Comparison of ENCODE assay signal across 9 cellular contexts in the genomic region with DNA sequence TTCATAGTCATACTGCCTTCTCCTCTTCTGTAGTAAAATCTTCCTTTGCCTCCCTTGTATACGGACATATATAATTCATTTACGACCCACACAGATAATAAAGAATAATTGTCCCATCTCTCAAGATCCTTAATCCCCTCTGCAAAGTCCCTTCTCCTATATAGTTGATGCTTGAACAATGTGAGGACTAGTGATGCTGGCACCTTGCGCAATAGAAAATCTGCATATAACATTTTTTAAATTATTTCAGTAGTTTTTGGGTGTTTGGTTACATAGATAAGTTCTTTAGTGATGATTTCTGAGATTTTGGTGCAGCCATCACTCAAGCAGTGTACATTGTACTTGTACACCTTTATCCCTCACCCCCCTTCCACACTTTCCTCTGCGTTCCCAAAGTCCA. TPM values are rescaled to one million over a fixed set of nuclear protein-coding genes. Genes with fewer than 3 reads are reported as not detected.
"Had no signal": no experiment of that assay in that cellular context is flagged by ENCODE, and none has a peak within 500 bp of the region (broad histone marks: within the 10 kb centered on the region; RNA-seq: fewer than 3 reads in every experiment).

No MANE protein-coding gene starts in this region.

- DNase-seq: H7, HFFc6, KBM-7 had no signal

- H3K4me3 ChIP-seq: GM23338, HAP-1 had no signal

- H3K4me3 Mint-ChIP-seq: GM23338, HFFc6, IgD-negative memory B cell had no signal

- H3K9ac ChIP-seq: KMS-11 had no signal

- H3K4me1 Mint-ChIP-seq: GM23338, IgD-negative memory B cell had no signal

- H3K4me1 ChIP-seq: HAP-1 had no signal

- H2AFZ ChIP-seq: GM23338 had no signal

- H3K27ac Mint-ChIP-seq: GM23338, HFFc6, IgD-negative memory B cell had no signal

- ATAC-seq: GM23338, HCT116 had no signal

- H3K36me3 ChIP-seq: HAP-1 had no signal

- H3K36me3 Mint-ChIP-seq: IgD-negative memory B cell had no signal

- H3K4me2 ChIP-seq: GM23338, KMS-11 had no signal

- H3K27ac ChIP-seq: HL-60, KMS-11 had no signal

- H3K27me3 Mint-ChIP-seq: IgD-negative memory B cell had no signal

- H3K9me3 ChIP-seq: HAP-1 had no signal

- H3K9me3 Mint-ChIP-seq: GM23338, HFFc6 had no signal

RNA-seq across cellular contexts. Expression of a gene that starts 21.0 kb away (rescaled TPM):
- polyA plus RNA-seq: IgD-negative memory B cell had no signal
